In the genomic region with DNA sequence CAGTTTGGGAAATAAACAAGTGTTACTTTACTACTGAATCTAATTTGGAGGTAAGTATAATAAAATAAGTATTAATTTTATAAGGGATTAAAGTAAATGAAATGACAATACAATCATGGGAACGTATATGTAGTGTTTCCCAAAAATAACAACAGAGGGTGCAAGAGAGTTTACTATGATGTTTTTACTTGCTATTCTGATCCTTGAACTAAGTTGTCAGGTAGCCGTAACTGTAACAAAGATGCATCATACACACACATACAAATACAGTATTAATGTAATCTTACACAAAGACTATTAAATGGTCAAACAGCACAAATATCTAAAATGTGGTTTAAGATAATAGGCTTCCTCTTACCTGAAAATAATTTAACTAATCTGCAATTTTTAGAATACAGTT, we compare ENCODE assay signal across 9 cellular contexts.
A peak's percentile ranks its signal among the peaks of the same experiment; 100 is the strongest.
DNase-seq lines count a peak whose midpoint lies in the region; ATAC-seq, FAIRE-seq and TF ChIP-seq lines count a peak whose summit lies in the region.
"Had no signal": no experiment of that assay in that cellular context is flagged by ENCODE, and none has a peak within 500 bp of the region (broad histone marks: within the 10 kb centered on the region; RNA-seq: fewer than 3 reads in every experiment).

No MANE protein-coding gene starts in this region.

- ATAC-seq in Right ventricle myocardium superior (ENCODE audit: poor library complexity) (peak; percentile 78), Right ventricle myocardium inferior (no peak), HG03460 (IDR thresholded peaks at IDR 0.05; ENCODE audit: unreplicated experiment) (no peak)

- no peak overlapping the region for H3K27ac Mint-ChIP-seq in astrocyte (ENCODE audit: unreplicated experiment)
- H3K27ac Mint-ChIP-seq: activated naive CD4-positive, alpha-beta T cell treated with anti-CD3 and anti-CD28 coated beads, Interleukin-2, amount 50 U/mL, for 24 hours had no signal

- no peak overlapping the region for H3K4me3 Mint-ChIP-seq in astrocyte (ENCODE audit: unreplicated experiment)
- H3K4me3 Mint-ChIP-seq: activated naive CD4-positive, alpha-beta T cell treated with anti-CD3 and anti-CD28 coated beads, Interleukin-2, amount 50 U/mL, for 24 hours had no signal

- DNase-seq in Right ventricle myocardium superior (no peak), Right ventricle myocardium inferior (ENCODE audit: missing footprints) (no peak), NCI-H146 treated with DMSO at 0.1 percent for 48 hours (lab: John Stamatoyannopoulos, UW; ENCODE audit: unreplicated experiment) (peak; percentile 26), astrocyte (ENCODE audit: low read depth) (peak; percentile 19), kidney epithelial cell (ENCODE audit: low read depth) (no peak), nucleus accumbens (lab: John Stamatoyannopoulos, UW) (no peak)
- no peak for DNase-seq in activated CD4-positive, alpha-beta T cell treated with anti-CD3 and anti-CD28 coated beads, Interleukin-2, amount 50 U/mL, for 1 hour

- H3K27me3 ChIP-seq in astrocyte (ENCODE audit: insufficient read depth, low read length): no peaks in the 10 kb centered on the region
- no peaks in the 10 kb centered on the region for H3K27me3 ChIP-seq in kidney epithelial cell (ENCODE audit: control insufficient read depth, insufficient read depth, low read length)

- H3K36me3 ChIP-seq in astrocyte (ENCODE audit: insufficient read depth, low read length): no peaks in the 10 kb centered on the region
- H3K36me3 ChIP-seq in kidney epithelial cell (ENCODE audit: control insufficient read depth, insufficient read depth, low read length): no peaks in the 10 kb centered on the region

- H3K27ac ChIP-seq in astrocyte (ENCODE audit: low read depth, low read length): no peak overlapping the region

- intact Hi-C loops in Right ventricle myocardium superior (cut with DNase I): loop anchor here (2.0 kb wide), 1 partner anchor 410 kb away; no protein-coding TSS in a partner anchor
- intact Hi-C loops in Right ventricle myocardium inferior (cut with DNase I): loop anchor here (2.0 to 5.0 kb wide), 2 partner anchors 256 to 410 kb away; no protein-coding TSS in a partner anchor

- peak; percentile 52 for FAIRE-seq in astrocyte (lab: Jason Lieb, UNC)

- peaks cover 5% of the 10 kb centered on the region for H3K36me3 Mint-ChIP-seq in astrocyte (ENCODE audit: low read depth, unreplicated experiment)

- H2AFZ ChIP-seq in astrocyte (ENCODE audit: low read depth, low read length): no peak overlapping the region

- no peaks in the 10 kb centered on the region for H3K27me3 Mint-ChIP-seq in astrocyte (ENCODE audit: low read depth, unreplicated experiment)
- H3K27me3 Mint-ChIP-seq: activated naive CD4-positive, alpha-beta T cell treated with anti-CD3 and anti-CD28 coated beads, Interleukin-2, amount 50 U/mL, for 24 hours had no signal

- TF ChIP-seq CTCF in astrocyte (IDR thresholded peaks at IDR 0.05; ENCODE audit: insufficient read depth, low read depth, low read length) (peak; percentile 29), kidney epithelial cell (IDR thresholded peaks at IDR 0.05; ENCODE audit: insufficient read depth, low read length, poor library complexity, severe bottlenecking) (peak; percentile 35)

- H3K4me1 ChIP-seq in astrocyte (ENCODE audit: insufficient read depth, low read length): no peaks in the 10 kb centered on the region

- no peaks in the 10 kb centered on the region for H3K9me3 ChIP-seq in astrocyte (ENCODE audit: insufficient read depth, low read depth, low read length)

- H3K4me1 Mint-ChIP-seq in astrocyte (ENCODE audit: low read depth, unreplicated experiment): peaks cover 7% of the 10 kb centered on the region
- H3K4me1 Mint-ChIP-seq: activated naive CD4-positive, alpha-beta T cell treated with anti-CD3 and anti-CD28 coated beads, Interleukin-2, amount 50 U/mL, for 24 hours had no signal

- H3K9me3 Mint-ChIP-seq in astrocyte (ENCODE audit: unreplicated experiment): peaks cover 6% of the 10 kb centered on the region
- H3K9me3 Mint-ChIP-seq: activated naive CD4-positive, alpha-beta T cell treated with anti-CD3 and anti-CD28 coated beads, Interleukin-2, amount 50 U/mL, for 24 hours had no signal

- H3K4me3 ChIP-seq in astrocyte (ENCODE audit: insufficient read depth, low read depth, low read length) (no peak overlapping the region), kidney epithelial cell (ENCODE audit: low read depth, low read length) (no peak overlapping the region)

- H3K79me2 ChIP-seq in astrocyte (ENCODE audit: insufficient read depth, low read length): no peaks in the 10 kb centered on the region

- no peak overlapping the region for H3K4me2 ChIP-seq in astrocyte (ENCODE audit: low read length)

- H4K20me1 ChIP-seq in astrocyte (ENCODE audit: insufficient read depth, low read length): no peaks in the 10 kb centered on the region

- no peak overlapping the region for H3K9ac ChIP-seq in astrocyte (ENCODE audit: low read length)

Comparison
In these comparisons a context has a peak if more than half of its experiments do, and no peak if none do; other contexts are left out.
1. DNase-seq: peak in NCI-H146 treated with DMSO at 0.1 percent for 48 hours (single experiment) and astrocyte (single experiment); none in Right ventricle myocardium superior (single experiment), Right ventricle myocardium inferior (single experiment), kidney epithelial cell (single experiment), activated CD4-positive, alpha-beta T cell treated with anti-CD3 and anti-CD28 coated beads, Interleukin-2, amount 50 U/mL, for 1 hour (single experiment) and nucleus accumbens (0 of 56).